32 cellular contexts compared by ENCODE assay signal in genomic region chr16:84039696-84040095, GRCh38. TPM values are rescaled to one million over a fixed set of nuclear protein-coding genes. Genes with fewer than 3 reads are reported as not detected.
"Had no signal": no experiment of that assay in that cellular context is flagged by ENCODE, and none has a peak within 500 bp of the region (broad histone marks: within the 10 kb centered on the region; RNA-seq: fewer than 3 reads in every experiment).

No MANE protein-coding gene starts in this region.

- ATAC-seq: effector memory CD8-positive, alpha-beta T cell; esophagus mucosa; gastrocnemius medialis; heart right ventricle; left lung; left ventricle myocardium superior; lower lobe of right lung had no signal

- H3K4me1 ChIP-seq: colonic mucosa, lower lobe of right lung had no signal

- H3K4me3 ChIP-seq: colonic mucosa, esophagus squamous epithelium, gastrocnemius medialis, heart right ventricle, left lung, lower lobe of right lung had no signal

- H3K36me3 ChIP-seq: colonic mucosa, esophagus squamous epithelium, gastrocnemius medialis, heart right ventricle, left lung, lower lobe of right lung had no signal

- H3K4me3 Mint-ChIP-seq: dendritic cell treated with granulocyte-macrophage colony-stimulating factor and Interleukin-4, amounts not matched to agents 40 ng/mL and 50 ng/mL, for 4 days; effector memory CD8-positive, alpha-beta T cell; endodermal cell had no signal

- DNase-seq: colonic mucosa; cortex of kidney; effector CD8-positive, alpha-beta T cell; effector memory CD8-positive, alpha-beta T cell; endodermal cell; erythroblast; esophagus squamous epithelium; foreskin fibroblast; foreskin melanocyte; gastrocnemius medialis; glutamatergic neuron; head of caudate nucleus; heart right ventricle; hippocampal formation; kidney glomerular epithelial cell; lower lobe of right lung; mesenchymal stem cell; midbrain had no signal

- H3K9me3 Mint-ChIP-seq: effector memory CD8-positive, alpha-beta T cell had no signal

- H3K27ac ChIP-seq: colonic mucosa, epithelial cell of prostate, esophagus squamous epithelium, gastrocnemius medialis, heart right ventricle, left lung, lower lobe of right lung had no signal

- FAIRE-seq: endometrium, islet of Langerhans, keratinocyte had no signal

- H3K27ac Mint-ChIP-seq: dendritic cell treated with granulocyte-macrophage colony-stimulating factor and Interleukin-4, amounts not matched to agents 40 ng/mL and 50 ng/mL, for 4 days; effector memory CD8-positive, alpha-beta T cell; endodermal cell had no signal

- H3K9me3 ChIP-seq: colonic mucosa, gastrocnemius medialis had no signal

RNA-seq across cellular contexts. Expression of gene SLC38A8, which starts 2.9 kb away (rescaled TPM):
- total RNA-seq: colonic mucosa, dermis microvascular lymphatic vessel endothelial cell, endodermal cell, esophagus mucosa, esophagus squamous epithelium, gastrocnemius medialis, glomerular endothelial cell, lower leg skin, lower lobe of right lung, lung microvascular endothelial cell, mononuclear cell, mucosa of gallbladder had no signal
- polyA plus RNA-seq: keratinocyte had no signal
